In genomic region chr6:70336976-70337375, GRCh38 we compare ENCODE assay signal across 1 cellular context.
TF ChIP-seq lines count a peak whose summit lies in the region.

No MANE protein-coding gene starts in this region.

TF ChIP-seq in K562, 482 proteins besides CTCF, POLR2A, EP300 and RAD21:
- 0 out of 2 replicates have a peak, but pooled peaks have one; percentile 12 for TF ChIP-seq MGA (IDR thresholded peaks at IDR 0.05)
- TF ChIP-seq CBX5 (IDR thresholded peaks at IDR 0.05; ENCODE audit: borderline replicate concordance, low read depth), result no peak; the same call in 1 of the 2 replicates
- TF ChIP-seq ZBTB40 (IDR thresholded peaks at IDR 0.05), result peak; percentile 7; the same call in 1 of the 2 replicates
- TF ChIP-seq ZBTB40 (CRISPR knock-in tag; IDR thresholded peaks at IDR 0.05), result no peak
- peak; percentile 57 for TF ChIP-seq ZFX (CRISPR knock-in tag; IDR thresholded peaks at IDR 0.05)
